Comparison of ENCODE assay signal across 1 cellular context in genomic region chr15:31516874-31517273, GRCh38.
A peak's percentile ranks its signal among the peaks of the same experiment; 100 is the strongest.
TF ChIP-seq lines count a peak whose summit lies in the region.

No MANE protein-coding gene starts in this region.

TF ChIP-seq in liver, 16 proteins besides CTCF, POLR2A, EP300 and RAD21 (continued from another document):
- TF ChIP-seq ATF3 (IDR thresholded peaks at IDR 0.05), result no peak
- TF ChIP-seq ZBTB33 (IDR thresholded peaks at IDR 0.05), result no peak
- no peak for TF ChIP-seq REST (IDR thresholded peaks at IDR 0.05)
- TF ChIP-seq MAX (IDR thresholded peaks at IDR 0.05), result peak; percentile 56
- no peak for TF ChIP-seq EGR1 (IDR thresholded peaks at IDR 0.05; ENCODE audit: low read depth in 2 of 2)
- TF ChIP-seq SP1 (IDR thresholded peaks at IDR 0.05), result no peak
- peak; percentile 56 to 60 for TF ChIP-seq HNF4A (conservative IDR thresholded peaks at IDR 0.05)
- TF ChIP-seq YY1 (IDR thresholded peaks at IDR 0.05), result peak; percentile 51
- no peak for TF ChIP-seq GABPA (IDR thresholded peaks at IDR 0.05 in 1 of 2, conservative IDR thresholded peaks at IDR 0.05 in 1 of 2)
- no peak for TF ChIP-seq TAF1 (conservative IDR thresholded peaks at IDR 0.05)
- peak in 1 of 2 donors; percentile 66 for TF ChIP-seq RXRA (IDR thresholded peaks at IDR 0.05)
TF ChIP-seq in liver: peak in this region for 6.
